In genomic region chr10:34333513-34333912, GRCh38 we compare ENCODE assay signal across 19 cellular contexts.
DNase-seq lines count a peak whose midpoint lies in the region; ATAC-seq and TF ChIP-seq lines count a peak whose summit lies in the region.
"Had no signal": no experiment of that assay in that cellular context is flagged by ENCODE, and none has a peak within 500 bp of the region (broad histone marks: within the 10 kb centered on the region; RNA-seq: fewer than 3 reads in every experiment).

No MANE protein-coding gene starts in this region.

- no peak for ATAC-seq in GM19395 (IDR thresholded peaks at IDR 0.05; ENCODE audit: unreplicated experiment)
- ATAC-seq: activated CD4-positive, alpha-beta T cell treated with anti-CD3 and anti-CD28 coated beads for 36 hours; Panc1; stimulated activated naive CD8-positive, alpha-beta T cell treated with anti-CD3 and anti-CD28 coated beads, Interleukin-15, amount 100 ng/mL, for 72 hours had no signal

- DNase-seq in EH (ENCODE audit: low read depth) (peak; percentile 18), NCI-H526 treated with DMSO at 0.1 percent for 48 hours (lab: John Stamatoyannopoulos, UW) (peak; percentile 6), cardiac fibroblast (ENCODE audit: low read depth in 2 of 2) (peak; percentile 31 to 79), glomerular visceral epithelial cell (ENCODE audit: extremely low spot score) (peak; percentile 3), NCI-H1694 treated with DMSO at 0.1 percent for 48 hours (lab: John Stamatoyannopoulos, UW) (no peak), RPMI8226 (no peak), LoVo (ENCODE audit: low spot score) (no peak)
- DNase-seq: activated CD4-positive, alpha-beta T cell treated with anti-CD3 and anti-CD28 coated beads for 36 hours; activated effector memory CD4-positive, alpha-beta T cell treated with Interleukin-2 at 50 U/mL for 16 hours; CD4-positive, alpha-beta memory T cell; glutamatergic neuron; H7; NCI-H1092; nucleus accumbens; sigmoid colon; stimulated activated CD4-positive, alpha-beta T cell treated with anti-CD3 and anti-CD28 coated beads, Interleukin-1b, Interleukin-23, amount 100 ng/mL, for 48 hours; stimulated activated naive CD8-positive, alpha-beta T cell treated with anti-CD3 and anti-CD28 coated beads, Interleukin-15, amount 100 ng/mL, for 72 hours had no signal

- H3K4me3 ChIP-seq in cardiac fibroblast (replicated peaks in 1 of 2; ENCODE audit: low read depth in 2 of 2, low read length in 2 of 2) = no peak overlapping the region
- H3K4me3 ChIP-seq: sigmoid colon had no signal

- no peak for TF ChIP-seq CTCF in cardiac fibroblast (IDR thresholded peaks at IDR 0.05; ENCODE audit: low read depth, low read length)

Comparison
In these comparisons a context has a peak if more than half of its experiments do, and no peak if none do; other contexts are left out.
1. DNase-seq: peak in EH (single experiment), NCI-H526 treated with DMSO at 0.1 percent for 48 hours (single experiment), cardiac fibroblast (2 of 2) and glomerular visceral epithelial cell (single experiment); none in NCI-H1694 treated with DMSO at 0.1 percent for 48 hours (single experiment), RPMI8226 (single experiment) and LoVo (single experiment).